ENCODE assay signal across 1 cellular context in the genomic region with DNA sequence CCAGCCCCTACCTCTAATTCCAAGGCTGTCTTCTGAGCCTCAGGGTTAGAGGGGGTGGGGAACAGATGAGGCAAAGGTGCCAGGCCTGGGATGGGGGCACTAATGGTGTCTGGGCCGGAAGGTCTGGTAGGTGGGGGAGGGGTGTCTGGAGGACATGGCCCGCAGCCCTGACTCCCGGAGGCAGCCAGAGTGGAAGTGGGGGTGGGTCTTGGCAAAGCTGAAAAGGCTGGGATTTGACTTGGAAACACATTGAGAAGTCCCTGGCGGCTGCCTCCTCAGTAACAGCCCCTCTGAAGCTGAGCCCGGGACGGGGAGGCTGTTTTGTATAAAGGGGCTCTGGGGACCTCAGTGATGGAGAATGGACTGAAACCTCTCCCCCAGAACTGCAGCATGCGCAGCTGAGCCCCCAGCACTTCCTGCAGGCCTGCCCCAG.
TF ChIP-seq lines count a peak whose summit lies in the region.

No MANE protein-coding gene starts in this region.

TF ChIP-seq in IMR-90, 13 proteins besides CTCF, POLR2A, EP300 and RAD21:
- TF ChIP-seq MAFK (IDR thresholded peaks at IDR 0.05; ENCODE audit: low read depth, low read length) (no peak), MXI1 (IDR thresholded peaks at IDR 0.05; ENCODE audit: borderline replicate concordance, low read depth, low read length) (no peak), CEBPB (IDR thresholded peaks at IDR 0.05; ENCODE audit: low read depth, low read length) (no peak), CHD1 (IDR thresholded peaks at IDR 0.05; ENCODE audit: low read depth, low read length) (no peak), BHLHE40 (IDR thresholded peaks at IDR 0.05; ENCODE audit: low read depth, low read length) (no peak), NFE2L2 (IDR thresholded peaks at IDR 0.05; ENCODE audit: low read depth, low read length) (no peak), MAZ (IDR thresholded peaks at IDR 0.05; ENCODE audit: borderline replicate concordance, low read depth, low read length) (no peak), RFX5 (IDR thresholded peaks at IDR 0.05; ENCODE audit: low read depth, low read length) (no peak)
